ENCODE assay signal across 1 cellular context in the genomic region with DNA sequence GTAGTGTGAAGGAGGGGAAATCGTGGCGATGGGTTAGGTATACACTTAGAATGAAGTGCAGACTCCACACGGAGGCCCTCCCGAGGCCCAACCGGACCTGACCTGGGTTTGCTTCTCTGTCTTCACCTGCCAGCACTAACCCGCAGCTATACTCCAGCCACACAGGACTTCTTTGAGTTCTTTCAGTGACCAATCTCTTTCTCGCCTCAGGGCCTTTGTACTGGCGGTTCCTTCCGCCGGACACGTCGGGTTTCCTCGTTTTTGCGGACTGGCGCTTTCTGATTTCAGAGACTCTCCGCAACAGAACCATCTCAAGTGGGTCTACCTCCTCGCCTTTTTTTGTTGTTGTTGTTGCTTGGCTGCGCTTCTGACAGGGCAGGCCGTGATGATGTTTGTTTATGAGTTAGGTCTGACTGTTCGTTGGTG.
TF ChIP-seq lines count a peak whose summit lies in the region.

A gene with protein sequence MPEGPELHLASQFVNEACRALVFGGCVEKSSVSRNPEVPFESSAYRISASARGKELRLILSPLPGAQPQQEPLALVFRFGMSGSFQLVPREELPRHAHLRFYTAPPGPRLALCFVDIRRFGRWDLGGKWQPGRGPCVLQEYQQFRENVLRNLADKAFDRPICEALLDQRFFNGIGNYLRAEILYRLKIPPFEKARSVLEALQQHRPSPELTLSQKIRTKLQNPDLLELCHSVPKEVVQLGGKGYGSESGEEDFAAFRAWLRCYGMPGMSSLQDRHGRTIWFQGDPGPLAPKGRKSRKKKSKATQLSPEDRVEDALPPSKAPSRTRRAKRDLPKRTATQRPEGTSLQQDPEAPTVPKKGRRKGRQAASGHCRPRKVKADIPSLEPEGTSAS (plus strand): TSS at position 244 of the 426 bp plus-strand sequence. CDS start 1,867 bp downstream, outside the sequence.

TF ChIP-seq in A549, 52 proteins besides CTCF, POLR2A, EP300 and RAD21 (continued from another document):
- no peak for TF ChIP-seq HOXA7 (CRISPR knock-in tag; IDR thresholded peaks at IDR 0.05)
- no peak for TF ChIP-seq HOXB5 (CRISPR knock-in tag; IDR thresholded peaks at IDR 0.05)
